Comparison of ENCODE assay signal across 11 cellular contexts in genomic region chr14:64706119-64706465, GRCh38. TPM values are rescaled to one million over a fixed set of nuclear protein-coding genes. Genes with fewer than 3 reads are reported as not detected.
DNase-seq lines count a peak whose midpoint lies in the region; ATAC-seq and TF ChIP-seq lines count a peak whose summit lies in the region.
"Had no signal": no experiment of that assay in that cellular context is flagged by ENCODE, and none has a peak within 500 bp of the region (broad histone marks: within the 10 kb centered on the region; RNA-seq: fewer than 3 reads in every experiment).

No MANE protein-coding gene starts in this region.

- H3K9me3 ChIP-seq in mucosa of stomach (ENCODE audit: control insufficient read depth, low read length), result no peaks in the 10 kb centered on the region
- no peaks in the 10 kb centered on the region for H3K9me3 ChIP-seq in upper lobe of left lung

- ATAC-seq in activated naive CD8-positive, alpha-beta T cell treated with anti-CD3 and anti-CD28 coated beads, Interleukin-2, amount 50 U/mL, for 24 hours, result no peak
- ATAC-seq in upper lobe of left lung (ENCODE audit: low FRiP score in 2 of 2), result no peak
- no peak for ATAC-seq in GM18870 (IDR thresholded peaks at IDR 0.05; ENCODE audit: unreplicated experiment)

- H3K36me3 ChIP-seq in mucosa of stomach (ENCODE audit: control insufficient read depth, insufficient read depth, low read length), result no peaks in the 10 kb centered on the region
- H3K36me3 ChIP-seq in upper lobe of left lung, result no peaks in the 10 kb centered on the region

- TF ChIP-seq EP300 in upper lobe of left lung (IDR thresholded peaks at IDR 0.05), result no peak

- peaks cover 51% of the 10 kb centered on the region for H3K4me1 ChIP-seq in mucosa of stomach (ENCODE audit: control insufficient read depth, insufficient read depth, low read length)
- peaks cover 35 to 82% (median 54%) of the 10 kb centered on the region in 4 donors for H3K4me1 ChIP-seq in upper lobe of left lung

- no peak for DNase-seq in activated naive CD8-positive, alpha-beta T cell treated with anti-CD3 and anti-CD28 coated beads, Interleukin-2, amount 50 U/mL, for 24 hours
- DNase-seq in choroid plexus epithelial cell (ENCODE audit: low read depth) (no peak), upper lobe of left lung (no peak), NCI-H446 treated with DMSO at 0.1 percent for 48 hours (lab: John Stamatoyannopoulos, UW) (no peak), SHP77 treated with DMSO at 0.1 percent for 48 hours (lab: John Stamatoyannopoulos, UW) (no peak)
- DNase-seq: activated effector memory CD4-positive, alpha-beta T cell treated with Interleukin-2 at 50 U/mL for 16 hours; kidney glomerular epithelial cell; NCI-H526 treated with DMSO at 0.1 percent for 48 hours had no signal

- TF ChIP-seq CTCF in choroid plexus epithelial cell (conservative IDR thresholded peaks at IDR 0.05; ENCODE audit: low read depth, low read length), result no peak
- no peak for TF ChIP-seq CTCF in upper lobe of left lung (IDR thresholded peaks at IDR 0.05)

- H3K9ac ChIP-seq in mucosa of stomach (ENCODE audit: low read length), result peak overlapping the region; percentile 89

- no peak overlapping the region for H3K27ac Mint-ChIP-seq in activated naive CD8-positive, alpha-beta T cell
- H3K27ac Mint-ChIP-seq in activated naive CD8-positive, alpha-beta T cell treated with anti-CD3 and anti-CD28 coated beads, Interleukin-2, amount 50 U/mL, for 24 hours, result no peak overlapping the region

- H3K36me3 Mint-ChIP-seq in activated naive CD8-positive, alpha-beta T cell, result no peaks in the 10 kb centered on the region
- H3K36me3 Mint-ChIP-seq in activated naive CD8-positive, alpha-beta T cell treated with anti-CD3 and anti-CD28 coated beads, Interleukin-2, amount 50 U/mL, for 24 hours (ENCODE audit: low read depth), result no peaks in the 10 kb centered on the region

- H3K4me1 Mint-ChIP-seq in activated naive CD8-positive, alpha-beta T cell (ENCODE audit: low read depth), result peaks cover 45% of the 10 kb centered on the region
- H3K4me1 Mint-ChIP-seq in activated naive CD8-positive, alpha-beta T cell treated with anti-CD3 and anti-CD28 coated beads, Interleukin-2, amount 50 U/mL, for 24 hours, result peaks cover 38% of the 10 kb centered on the region

- H3K4me3 Mint-ChIP-seq in activated naive CD8-positive, alpha-beta T cell, result peak overlapping the region; percentile 73
- H3K4me3 Mint-ChIP-seq in activated naive CD8-positive, alpha-beta T cell treated with anti-CD3 and anti-CD28 coated beads, Interleukin-2, amount 50 U/mL, for 24 hours, result no peak overlapping the region

- TF ChIP-seq POLR2A in upper lobe of left lung (IDR thresholded peaks at IDR 0.05), result no peak

- peak overlapping the region; percentile 75 for H3K4me3 ChIP-seq in choroid plexus epithelial cell (ENCODE audit: low read depth, low read length)
- no peak overlapping the region for H3K4me3 ChIP-seq in mucosa of stomach (ENCODE audit: low read length)
- H3K4me3 ChIP-seq in upper lobe of left lung, result peak overlapping the region in 2 of 4 donors; percentile 85 to 90

- H3K9me3 Mint-ChIP-seq in activated naive CD8-positive, alpha-beta T cell (ENCODE audit: low read depth), result no peaks in the 10 kb centered on the region
- H3K9me3 Mint-ChIP-seq in activated naive CD8-positive, alpha-beta T cell treated with anti-CD3 and anti-CD28 coated beads, Interleukin-2, amount 50 U/mL, for 24 hours, result no peaks in the 10 kb centered on the region

- H3K27me3 Mint-ChIP-seq in activated naive CD8-positive, alpha-beta T cell, result peaks cover 31% of the 10 kb centered on the region
- peaks cover 57% of the 10 kb centered on the region for H3K27me3 Mint-ChIP-seq in activated naive CD8-positive, alpha-beta T cell treated with anti-CD3 and anti-CD28 coated beads, Interleukin-2, amount 50 U/mL, for 24 hours

- peaks cover 8% of the 10 kb centered on the region for H3K27me3 ChIP-seq in mucosa of stomach (ENCODE audit: control insufficient read depth, insufficient read depth, low read length)
- H3K27me3 ChIP-seq in upper lobe of left lung, result no peaks in the 10 kb centered on the region

- peak overlapping the region; percentile 77 to 91 (median 84) for H3K27ac ChIP-seq in upper lobe of left lung

- WGBS in upper lobe of left lung, 2 donors, result 63 to 67% methylated on average over 3 of the region's 3 CpGs

RNA-seq across cellular contexts. Expression of gene PLEKHG3, which starts 1.9 kb away (rescaled TPM):
- 10 to 100 TPM; 12.8 to 49.2 (median 34.8) TPM for total RNA-seq in upper lobe of left lung
